In the genomic region with DNA sequence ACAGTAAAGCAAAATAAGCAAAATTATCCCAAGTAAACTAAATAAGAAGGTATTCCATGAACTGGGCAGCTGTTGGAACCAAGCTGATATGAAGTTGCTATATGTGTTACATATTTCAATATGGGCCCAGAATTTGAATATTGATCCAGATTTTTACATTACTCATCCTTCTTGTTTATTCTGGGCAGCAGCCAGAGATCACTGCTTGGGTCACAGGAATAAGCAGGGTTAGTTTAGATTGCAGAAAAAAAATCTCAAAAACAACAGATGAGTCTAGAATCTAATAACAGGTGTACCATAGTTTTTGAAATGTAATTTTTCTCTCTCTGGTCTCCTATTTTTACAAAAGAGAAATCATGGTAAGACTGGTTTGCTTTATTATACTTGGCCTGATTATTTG, we compare ENCODE assay signal across 27 cellular contexts.
"Had no signal": no experiment of that assay in that cellular context is flagged by ENCODE, and none has a peak within 500 bp of the region (broad histone marks: within the 10 kb centered on the region; RNA-seq: fewer than 3 reads in every experiment).

No MANE protein-coding gene starts in this region.

- FAIRE-seq: colon had no signal

- H3K4me3 ChIP-seq: gastroesophageal sphincter, heart left ventricle, hepatocyte, left ventricle myocardium inferior, lower lobe of right lung, neural progenitor cell, prostate gland, right atrium auricular region, sigmoid colon, spleen, testis, tibial artery had no signal

- H3K27ac Mint-ChIP-seq: dendritic cell treated with granulocyte-macrophage colony-stimulating factor and Interleukin-4, amounts not matched to agents 40 ng/mL and 50 ng/mL, for 4 days; endodermal cell; naive B cell; nephron; neural progenitor cell; stimulated activated memory B cell treated with anti-CD40 and anti-IgM and Interleukin-4, amounts not matched to agents 10 μg/mL and 1 μg/mL and 100 μg/mL, for 72 hours; type B pancreatic cell had no signal

- H3K4me2 ChIP-seq: hepatocyte, neural progenitor cell had no signal

- H2AFZ ChIP-seq: hepatocyte, neural progenitor cell had no signal

- H3K79me2 ChIP-seq: hepatocyte had no signal

- H3K9ac ChIP-seq: neural progenitor cell had no signal

- H3K27ac ChIP-seq: epithelial cell of prostate, foreskin keratinocyte, gastroesophageal sphincter, heart left ventricle, hepatocyte, left ventricle myocardium inferior, lower lobe of right lung, neural progenitor cell, prostate gland, right atrium auricular region, sigmoid colon, spleen, testis, tibial artery had no signal

- ATAC-seq: esophagus mucosa; foreskin keratinocyte; gastroesophageal sphincter; heart left ventricle; left cardiac atrium; lower lobe of right lung; stimulated activated memory B cell treated with anti-CD40 and anti-IgM and Interleukin-4, amounts not matched to agents 10 μg/mL and 1 μg/mL and 100 μg/mL, for 72 hours; stimulated activated naive CD8-positive, alpha-beta T cell treated with anti-CD3 and anti-CD28 coated beads, Interleukin-15, Interleukin-2, amounts not matched to agents 100 U/mL and 50 U/mL, for 24 hours had no signal

- H3K27me3 Mint-ChIP-seq: dendritic cell treated with granulocyte-macrophage colony-stimulating factor and Interleukin-4, amounts not matched to agents 40 ng/mL and 50 ng/mL, for 4 days; stimulated activated memory B cell treated with anti-CD40 and anti-IgM and Interleukin-4, amounts not matched to agents 10 μg/mL and 1 μg/mL and 100 μg/mL, for 72 hours; type B pancreatic cell had no signal

- H3K9me3 ChIP-seq: lower lobe of right lung, prostate gland, testis, tibial artery had no signal

- H3K36me3 Mint-ChIP-seq: naive B cell, neural progenitor cell, type B pancreatic cell had no signal

- H3K4me3 Mint-ChIP-seq: dendritic cell treated with granulocyte-macrophage colony-stimulating factor and Interleukin-4, amounts not matched to agents 40 ng/mL and 50 ng/mL, for 4 days; endodermal cell; naive B cell; nephron; neural progenitor cell; stimulated activated memory B cell treated with anti-CD40 and anti-IgM and Interleukin-4, amounts not matched to agents 10 μg/mL and 1 μg/mL and 100 μg/mL, for 72 hours; type B pancreatic cell had no signal

- DNase-seq: effector CD8-positive, alpha-beta T cell; endodermal cell; foreskin keratinocyte; heart left ventricle; left cardiac atrium; left ventricle myocardium inferior; lower lobe of right lung; naive B cell; sigmoid colon; spleen; stimulated activated CD4-positive, alpha-beta T cell treated with anti-CD3 and anti-CD28 coated beads, Interleukin-4, amount 100 ng/mL, for 4 hours; stimulated activated naive CD8-positive, alpha-beta T cell treated with anti-CD3 and anti-CD28 coated beads, Interleukin-15, Interleukin-2, amounts not matched to agents 100 U/mL and 50 U/mL, for 24 hours; substantia nigra; testis; tibial artery had no signal

- H3K4me1 ChIP-seq: gastroesophageal sphincter, heart left ventricle, left ventricle myocardium inferior, lower lobe of right lung, neural progenitor cell, prostate gland, right atrium auricular region, sigmoid colon, spleen, testis, tibial artery had no signal

- H3K27me3 ChIP-seq: foreskin keratinocyte, gastroesophageal sphincter, heart left ventricle, hepatocyte, neural progenitor cell, right atrium auricular region, sigmoid colon, spleen, testis, tibial artery had no signal

- H3K36me3 ChIP-seq: gastroesophageal sphincter, heart left ventricle, left ventricle myocardium inferior, lower lobe of right lung, neural progenitor cell, prostate gland, right atrium auricular region, sigmoid colon, spleen, tibial artery had no signal

- H3K4me1 Mint-ChIP-seq: naive B cell; nephron; neural progenitor cell; stimulated activated memory B cell treated with anti-CD40 and anti-IgM and Interleukin-4, amounts not matched to agents 10 μg/mL and 1 μg/mL and 100 μg/mL, for 72 hours had no signal
